ENCODE assay signal across 8 cellular contexts in the genomic region with DNA sequence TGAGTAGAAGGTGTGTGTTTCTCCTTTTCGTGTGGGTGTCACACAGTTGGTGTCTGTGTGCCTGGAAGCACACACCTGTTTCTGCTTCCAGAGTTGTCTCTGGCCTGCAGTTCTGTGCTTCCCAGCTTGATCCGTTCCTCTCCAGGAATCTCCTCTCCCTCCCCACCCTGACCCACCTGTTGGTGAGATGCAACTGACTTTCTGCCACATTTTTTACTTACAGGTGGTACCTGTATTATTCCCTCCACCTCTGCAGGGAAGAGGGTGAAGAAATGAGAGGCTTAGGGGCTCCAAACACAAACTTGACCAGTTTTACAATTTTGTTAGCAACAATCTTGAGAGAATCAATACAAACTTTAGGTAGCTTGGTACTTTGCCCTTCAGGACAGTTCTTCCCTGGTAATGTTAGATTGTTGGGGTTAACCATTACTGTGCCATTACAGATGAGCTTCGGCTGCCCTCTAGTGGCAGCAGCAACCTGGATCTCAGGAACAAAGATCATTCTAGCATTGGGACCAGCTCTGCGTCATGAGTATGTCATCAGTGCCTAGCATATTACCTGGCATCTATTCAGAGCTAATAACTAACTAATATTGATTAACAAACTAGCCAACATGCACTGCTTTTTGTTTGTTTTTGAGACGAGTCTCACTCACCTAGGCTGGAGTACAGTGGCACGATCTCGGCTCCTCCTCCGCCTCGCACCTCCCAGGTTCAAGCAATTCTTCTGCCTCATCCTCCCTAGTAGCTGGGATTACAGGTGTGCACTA. TPM values are rescaled to one million over a fixed set of nuclear protein-coding genes. Genes with fewer than 3 reads are reported as not detected.
DNase-seq lines count a peak whose midpoint lies in the region; ATAC-seq and TF ChIP-seq lines count a peak whose summit lies in the region.
"Not testable (repeated sequence)": the region's sequence is repeated elsewhere in the genome, so short reads cannot be mapped to it uniquely, and the experiment has no call there.

No MANE protein-coding gene starts in this region.

- H3K4me1 Mint-ChIP-seq in CD14-positive monocyte = peaks cover 17% of the 10 kb centered on the region
- H3K4me1 Mint-ChIP-seq in central memory CD8-positive, alpha-beta T cell = peaks cover 23% of the 10 kb centered on the region

- not testable (repeated sequence) for H3K9me3 Mint-ChIP-seq in CD14-positive monocyte; central memory CD8-positive, alpha-beta T cell

- ATAC-seq in GM19397 (IDR thresholded peaks at IDR 0.05; ENCODE audit: unreplicated experiment) = peak; percentile 74
- peak; percentile 79 for ATAC-seq in HG03442 (IDR thresholded peaks at IDR 0.05; ENCODE audit: unreplicated experiment)
- peak; percentile 77 for ATAC-seq in central memory CD8-positive, alpha-beta T cell (replicated peaks; ENCODE audit: extremely low read depth, poor library complexity, severe bottlenecking)

- TF ChIP-seq CTCF in CD14-positive monocyte (IDR thresholded peaks at IDR 0.05) = peak; percentile 89

- DNase-seq in CD14-positive monocyte (ENCODE audit: low spot score) = not testable (repeated sequence)
- DNase-seq in NCI-H69 (lab: John Stamatoyannopoulos, UW) (peak; percentile 38), kidney tubule cell (ENCODE audit: low spot score) (peak; percentile 73)
- peak; percentile 47 to 61 for DNase-seq in activated CD4-positive, alpha-beta T cell treated with anti-CD3 and anti-CD28 coated beads for 4 hours
- peak; percentile 14 to 16 for DNase-seq in central memory CD8-positive, alpha-beta T cell (ENCODE audit: low spot score in 2 of 2)
- DNase-seq in stimulated activated CD4-positive, alpha-beta T cell treated with anti-CD3 and anti-CD28 coated beads, Interleukin-4, amount 100 ng/mL, for 1 hour = peak; percentile 62

- H3K36me3 Mint-ChIP-seq in CD14-positive monocyte = peaks cover 50 to 61% of the 10 kb centered on the region in 2 donors
- H3K36me3 Mint-ChIP-seq in central memory CD8-positive, alpha-beta T cell (ENCODE audit: insufficient read depth) = peaks cover 13% of the 10 kb centered on the region

- intact Hi-C loops in CD14-positive monocyte (cut with micrococcal nuclease) = loop anchor here in 1 of 2 donors (10.0 kb wide), 1 partner anchor 90 kb away; a partner anchor contains a TSS

- H3K4me3 Mint-ChIP-seq in CD14-positive monocyte; central memory CD8-positive, alpha-beta T cell: not testable (repeated sequence)

- H3K27me3 Mint-ChIP-seq in CD14-positive monocyte (ENCODE audit: low read depth in 3 of 3); central memory CD8-positive, alpha-beta T cell: not testable (repeated sequence)

- H3K27ac Mint-ChIP-seq in CD14-positive monocyte = peak overlapping the region in 5 of 7 donors; percentile 3 to 46 (median 10)
- not testable (repeated sequence) for H3K27ac Mint-ChIP-seq in central memory CD8-positive, alpha-beta T cell (ENCODE audit: low read depth)

RNA-seq across cellular contexts. Expression of a gene that starts 10.0 kb away (rescaled TPM):
- 1 to 10 TPM; 3.4 to 5.1 TPM for polyA plus RNA-seq in CD14-positive monocyte

RNA-seq across cellular contexts. Expression of a gene that starts 54.3 kb away (rescaled TPM):
- polyA plus RNA-seq in CD14-positive monocyte = not detected
